ENCODE assay signal across 20 cellular contexts in genomic region chr21:28224191-28224755, GRCh38.
DNase-seq lines count a peak whose midpoint lies in the region; ATAC-seq, FAIRE-seq and TF ChIP-seq lines count a peak whose summit lies in the region.
"Had no signal": no experiment of that assay in that cellular context is flagged by ENCODE, and none has a peak within 500 bp of the region (broad histone marks: within the 10 kb centered on the region; RNA-seq: fewer than 3 reads in every experiment).

No MANE protein-coding gene starts in this region.

- no peaks in the 10 kb centered on the region for H3K36me3 Mint-ChIP-seq in nephron (ENCODE audit: low read depth)
- H3K36me3 Mint-ChIP-seq in activated CD4-positive, alpha-beta memory T cell treated with anti-CD3 and anti-CD28 coated beads for 36 hours = no peaks in the 10 kb centered on the region
- H3K36me3 Mint-ChIP-seq: CD14-positive monocyte; CD4-positive, alpha-beta memory T cell had no signal

- no peak for DNase-seq in RCC 7860 (ENCODE audit: low spot score)
- DNase-seq in central memory CD4-positive, alpha-beta T cell = no peak
- DNase-seq in activated CD4-positive, alpha-beta T cell treated with anti-CD3 and anti-CD28 coated beads for 1 hour = no peak
- DNase-seq in activated CD4-positive, alpha-beta memory T cell treated with anti-CD3 and anti-CD28 coated beads for 36 hours = no peak
- DNase-seq: AML-193; CD4-positive, alpha-beta memory T cell; DMS79 treated with DMSO at 0.1 percent for 48 hours; HCEC 1CT had no signal

- H3K4me3 Mint-ChIP-seq in nephron = no peak overlapping the region
- H3K4me3 Mint-ChIP-seq in activated CD4-positive, alpha-beta memory T cell treated with anti-CD3 and anti-CD28 coated beads for 36 hours = no peak overlapping the region
- H3K4me3 Mint-ChIP-seq: CD14-positive monocyte; CD4-positive, alpha-beta memory T cell; GM23338 had no signal

- peaks cover 0 to 29% (median 20%) of the 10 kb centered on the region in 10 experiments; a peak in 16 of 20 replicates for H3K4me1 ChIP-seq in BLaER1 treated with 17β-estradiol and CSF1 and Interleukin-3, amounts not matched to agents 10 nM and 100 nM
- H3K4me1 ChIP-seq: A549 had no signal

- no peak for TF ChIP-seq CTCF in nephron (IDR thresholded peaks at IDR 0.05; ENCODE audit: unreplicated experiment in 3 of 3)

- FAIRE-seq in RCC 7860 (lab: Jason Lieb, UNC) (peak; percentile 48), islet of Langerhans (lab: Jason Lieb, UNC) (peak; percentile 82)
- FAIRE-seq: A549, GM12878, GM19239, H54 had no signal

- no peak for ATAC-seq in GM19397 (IDR thresholded peaks at IDR 0.05; ENCODE audit: unreplicated experiment)
- ATAC-seq: A549, GM12878, GM23338 had no signal

- H3K27ac ChIP-seq in BLaER1 treated with 17β-estradiol and CSF1 and Interleukin-3, amounts not matched to agents 10 nM and 100 nM = no peak overlapping the region
- H3K27ac ChIP-seq: 22Rv1, A549, HL-60 had no signal

- H3K27me3 ChIP-seq in BLaER1 treated with 17β-estradiol and CSF1 and Interleukin-3, amounts not matched to agents 10 nM and 100 nM = no peaks in the 10 kb centered on the region

- no peak overlapping the region for H3K4me3 ChIP-seq in BLaER1 treated with 17β-estradiol and CSF1 and Interleukin-3, amounts not matched to agents 10 nM and 100 nM
- H3K4me3 ChIP-seq: A549, GM12878, GM23338 had no signal

- H3K4me2 ChIP-seq in BLaER1 treated with 17β-estradiol and CSF1 and Interleukin-3, amounts not matched to agents 10 nM and 100 nM = peak overlapping the region in 6 of 11 experiments; percentile 10 to 60 (median 40); a peak in 7 of 22 replicates
- H3K4me2 ChIP-seq: A549, GM23338 had no signal

- H3K27ac Mint-ChIP-seq in nephron = peak overlapping the region in 2 of 3 experiments; percentile 1 to 74
- no peak overlapping the region for H3K27ac Mint-ChIP-seq in activated CD4-positive, alpha-beta memory T cell treated with anti-CD3 and anti-CD28 coated beads for 36 hours
- H3K27ac Mint-ChIP-seq: CD4-positive, alpha-beta memory T cell; GM23338 had no signal

- peaks cover 3% of the 10 kb centered on the region for H3K9me3 Mint-ChIP-seq in nephron
- no peaks in the 10 kb centered on the region for H3K9me3 Mint-ChIP-seq in activated CD4-positive, alpha-beta memory T cell treated with anti-CD3 and anti-CD28 coated beads for 36 hours
- H3K9me3 Mint-ChIP-seq: CD4-positive, alpha-beta memory T cell; GM23338 had no signal

- no peaks in the 10 kb centered on the region for H3K9me3 ChIP-seq in BLaER1 treated with 17β-estradiol and CSF1 and Interleukin-3, amounts not matched to agents 10 nM and 100 nM (replicated peaks in 1 of 11)
- H3K9me3 ChIP-seq: A549 had no signal

- no peak overlapping the region for H3K9ac ChIP-seq in BLaER1 treated with 17β-estradiol and CSF1 and Interleukin-3, amounts not matched to agents 10 nM and 100 nM

- H3K27me3 Mint-ChIP-seq in nephron (ENCODE audit: low read depth) = no peaks in the 10 kb centered on the region
- no peaks in the 10 kb centered on the region for H3K27me3 Mint-ChIP-seq in activated CD4-positive, alpha-beta memory T cell treated with anti-CD3 and anti-CD28 coated beads for 36 hours

- no peaks in the 10 kb centered on the region for H4K20me1 ChIP-seq in BLaER1 treated with 17β-estradiol and CSF1 and Interleukin-3, amounts not matched to agents 10 nM and 100 nM

- POLR2A ChIA-PET in activated CD4-positive, alpha-beta memory T cell treated with anti-CD3 and anti-CD28 coated beads for 36 hours (lab: Charles Lee) = no interaction called here

- intact Hi-C loops in activated CD4-positive, alpha-beta memory T cell treated with anti-CD3 and anti-CD28 coated beads for 36 hours (cut with micrococcal nuclease) = no loop called here

- CTCF ChIA-PET in activated CD4-positive, alpha-beta memory T cell treated with anti-CD3 and anti-CD28 coated beads for 36 hours (lab: Charles Lee) = interaction anchor here (0.8 kb wide), 1 partner anchor 522 kb away, joined by 3 read pairs; no protein-coding TSS in a partner anchor

- peaks cover 18% of the 10 kb centered on the region for H3K4me1 Mint-ChIP-seq in nephron
- H3K4me1 Mint-ChIP-seq in activated CD4-positive, alpha-beta memory T cell treated with anti-CD3 and anti-CD28 coated beads for 36 hours (ENCODE audit: low read depth) = no peaks in the 10 kb centered on the region
- H3K4me1 Mint-ChIP-seq: CD4-positive, alpha-beta memory T cell had no signal

- H3K36me3 ChIP-seq in BLaER1 treated with 17β-estradiol and CSF1 and Interleukin-3, amounts not matched to agents 10 nM and 100 nM = no peaks in the 10 kb centered on the region
